1 cellular context compared by ENCODE assay signal in genomic region chr1:156124557-156125483, GRCh38.
A peak's percentile ranks its signal among the peaks of the same experiment; 100 is the strongest.
TF ChIP-seq lines count a peak whose summit lies in the region.

No MANE protein-coding gene starts in this region.

TF ChIP-seq in HEK293, 187 proteins besides CTCF, POLR2A, EP300 and RAD21 (continued from another document and continues in another):
- TF ChIP-seq ZNF16 (tag by site-specific recombination; IDR thresholded peaks at IDR 0.05; ENCODE audit: low read depth) = no peak
- TF ChIP-seq ZNF529 (tag by site-specific recombination; IDR thresholded peaks at IDR 0.05; ENCODE audit: insufficient replicate concordance) = no peak
- no peak for TF ChIP-seq ZNF394 (tag by site-specific recombination; IDR thresholded peaks at IDR 0.05; ENCODE audit: borderline replicate concordance)
- no peak for TF ChIP-seq HIC1 (tag by site-specific recombination; IDR thresholded peaks at IDR 0.05)
- no peak for TF ChIP-seq ZBTB8A (tag by site-specific recombination; IDR thresholded peaks at IDR 0.05)
- no peak for TF ChIP-seq ZNF791 (tag by site-specific recombination; IDR thresholded peaks at IDR 0.05)
- no peak for TF ChIP-seq PRDM6 (tag by site-specific recombination; IDR thresholded peaks at IDR 0.05)
- no peak for TF ChIP-seq ZNF473 (tag by site-specific recombination; IDR thresholded peaks at IDR 0.05)
- peak; percentile 91 for TF ChIP-seq WT1 (tag by site-specific recombination; IDR thresholded peaks at IDR 0.05)
- TF ChIP-seq ZNF169 (tag by site-specific recombination; IDR thresholded peaks at IDR 0.05) = no peak
- no peak for TF ChIP-seq ZNF571 (tag by site-specific recombination; IDR thresholded peaks at IDR 0.05)
- TF ChIP-seq ZNF792 (tag by site-specific recombination; IDR thresholded peaks at IDR 0.05) = no peak
- TF ChIP-seq ZNF548 (tag by site-specific recombination; IDR thresholded peaks at IDR 0.05) = no peak
- no peak for TF ChIP-seq ZSCAN23 (tag by site-specific recombination; IDR thresholded peaks at IDR 0.05)
- TF ChIP-seq ZBTB1 (tag by site-specific recombination; IDR thresholded peaks at IDR 0.05) = no peak
- TF ChIP-seq ZNF514 (tag by site-specific recombination; IDR thresholded peaks at IDR 0.05) = no peak
- TF ChIP-seq GLIS2 (tag by site-specific recombination; IDR thresholded peaks at IDR 0.05) = no peak
- no peak for TF ChIP-seq YY2 (tag by site-specific recombination; IDR thresholded peaks at IDR 0.05)
- no peak for TF ChIP-seq ZNF549 (tag by site-specific recombination; IDR thresholded peaks at IDR 0.05)
- TF ChIP-seq ZNF426 (tag by site-specific recombination; IDR thresholded peaks at IDR 0.05) = no peak
- no peak for TF ChIP-seq ZNF747 (tag by site-specific recombination; IDR thresholded peaks at IDR 0.05)
- TF ChIP-seq ZSCAN5A (tag by site-specific recombination; IDR thresholded peaks at IDR 0.05) = no peak
- no peak for TF ChIP-seq INSM2 (tag by site-specific recombination; IDR thresholded peaks at IDR 0.05)
- TF ChIP-seq ZFP37 (tag by site-specific recombination; IDR thresholded peaks at IDR 0.05) = no peak
- no peak for TF ChIP-seq IKZF3 (tag by site-specific recombination; IDR thresholded peaks at IDR 0.05)
- no peak for TF ChIP-seq ZNF518A (tag by site-specific recombination; conservative IDR thresholded peaks at IDR 0.05; ENCODE audit: low read depth)
- TF ChIP-seq TRIM28 (IDR thresholded peaks at IDR 0.05; ENCODE audit: borderline replicate concordance, low read length) = no peak
- no peak for TF ChIP-seq ZNF639 (tag by site-specific recombination; IDR thresholded peaks at IDR 0.05)
- TF ChIP-seq ZNF621 (tag by site-specific recombination; IDR thresholded peaks at IDR 0.05) = no peak
- TF ChIP-seq ZNF248 (tag by site-specific recombination; IDR thresholded peaks at IDR 0.05) = no peak
- TF ChIP-seq ZNF600 (tag by site-specific recombination; IDR thresholded peaks at IDR 0.05) = no peak
- TF ChIP-seq ZNF843 (tag by site-specific recombination; IDR thresholded peaks at IDR 0.05) = no peak
- 0 out of 2 replicates have a peak, but pooled peaks have one; percentile 10 for TF ChIP-seq ZFHX2 (tag by site-specific recombination; conservative IDR thresholded peaks at IDR 0.05)
- no peak for TF ChIP-seq ZNF19 (tag by site-specific recombination; IDR thresholded peaks at IDR 0.05; ENCODE audit: low read depth)
- TF ChIP-seq ZNF560 (tag by site-specific recombination; IDR thresholded peaks at IDR 0.05; ENCODE audit: borderline replicate concordance) = no peak
- no peak for TF ChIP-seq ZNF24 (tag by site-specific recombination; IDR thresholded peaks at IDR 0.05)
- TF ChIP-seq ZNF280C (tag by site-specific recombination; IDR thresholded peaks at IDR 0.05) = no peak
- TF ChIP-seq KLF16 (tag by site-specific recombination; IDR thresholded peaks at IDR 0.05) = no peak
- TF ChIP-seq OSR2 (tag by site-specific recombination; IDR thresholded peaks at IDR 0.05) = no peak
- TF ChIP-seq GLI4 (tag by site-specific recombination; IDR thresholded peaks at IDR 0.05) = no peak
- no peak for TF ChIP-seq ZNF18 (tag by site-specific recombination; IDR thresholded peaks at IDR 0.05)
- TF ChIP-seq ZNF692 (tag by site-specific recombination; IDR thresholded peaks at IDR 0.05) = no peak
- TF ChIP-seq ZNF174 (tag by site-specific recombination; IDR thresholded peaks at IDR 0.05) = no peak
- TF ChIP-seq ZNF341 (tag by site-specific recombination; IDR thresholded peaks at IDR 0.05; ENCODE audit: low read depth) = no peak
- no peak for TF ChIP-seq ZNF350 (tag by site-specific recombination; IDR thresholded peaks at IDR 0.05)
- TF ChIP-seq HOXA7 (CRISPR knock-in tag; IDR thresholded peaks at IDR 0.05; ENCODE audit: borderline replicate concordance) = no peak
- TF ChIP-seq BCL11A (tag by site-specific recombination; IDR thresholded peaks at IDR 0.05; ENCODE audit: low read depth) = no peak
- 0 out of 2 replicates have a peak, but pooled peaks have one; percentile 25 for TF ChIP-seq EGR2 (tag by site-specific recombination; IDR thresholded peaks at IDR 0.05; ENCODE audit: low read depth)
